ENCODE assay signal across 13 cellular contexts in the genomic region with DNA sequence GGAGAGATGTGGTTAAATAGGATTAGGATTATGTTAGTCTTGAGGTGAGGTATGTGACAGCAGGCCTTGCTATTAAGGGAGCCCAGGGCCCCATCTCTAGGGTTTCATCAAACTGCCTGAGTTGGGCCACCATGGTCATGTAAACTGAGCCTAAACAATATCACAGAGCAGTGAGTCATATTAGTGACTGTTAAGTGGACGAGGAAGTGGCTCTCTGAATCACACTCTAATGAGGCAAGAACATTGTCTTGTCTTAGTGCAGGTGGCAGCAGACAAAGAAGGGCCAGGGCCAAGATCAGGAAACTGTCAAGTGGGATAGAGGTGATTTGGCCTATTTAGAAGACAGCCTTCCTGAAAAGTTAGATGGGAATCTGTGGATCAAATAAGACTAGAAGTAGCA. TPM values are rescaled to one million over a fixed set of nuclear protein-coding genes. Genes with fewer than 3 reads are reported as not detected.
DNase-seq lines count a peak whose midpoint lies in the region; ATAC-seq, FAIRE-seq and TF ChIP-seq lines count a peak whose summit lies in the region.
"Had no signal": no experiment of that assay in that cellular context is flagged by ENCODE, and none has a peak within 500 bp of the region (broad histone marks: within the 10 kb centered on the region; RNA-seq: fewer than 3 reads in every experiment).

No MANE protein-coding gene starts in this region.

- no peaks in the 10 kb centered on the region for H3K36me3 Mint-ChIP-seq in activated T-cell treated with anti-CD3 and anti-CD28 coated beads, Interleukin-2, amount 50 U/mL, for 24 hours (ENCODE audit: low read depth)

- no peak for TF ChIP-seq CTCF in NB4 (IDR thresholded peaks at IDR 0.05; ENCODE audit: low read depth, low read length)
- TF ChIP-seq CTCF in pancreas (IDR thresholded peaks at IDR 0.05), result no peak
- TF ChIP-seq CTCF in psoas muscle (IDR thresholded peaks at IDR 0.05), result no peak

- H3K4me3 ChIP-seq in GM23248 (no peak overlapping the region), NB4 (ENCODE audit: low read depth, low read length) (no peak overlapping the region), mesenchymal stem cell (ENCODE audit: insufficient read depth in 1 of 2, low read depth in 1 of 2, low read length in 2 of 2) (no peak overlapping the region), pancreas (no peak overlapping the region), psoas muscle (no peak overlapping the region)
- H3K4me3 ChIP-seq: SJCRH30, skin epidermis had no signal

- intact Hi-C loops in pancreas (cut with DNase I), result no loop called here
- intact Hi-C loops in psoas muscle (cut with DNase I), result no loop called here

- H3K9me3 Mint-ChIP-seq in activated T-cell treated with anti-CD3 and anti-CD28 coated beads, Interleukin-2, amount 50 U/mL, for 24 hours, result no peaks in the 10 kb centered on the region

- H3K27ac ChIP-seq in GM23248 (no peak overlapping the region), mesenchymal stem cell (ENCODE audit: low read length, poor library complexity, severe bottlenecking) (no peak overlapping the region), pancreas (no peak overlapping the region), psoas muscle (no peak overlapping the region)
- H3K27ac ChIP-seq: SJCRH30, skin epidermis had no signal

- 10 to 11% methylated on average over 1 of the region's 1 CpG for WGBS in GM23248 (ENCODE audit: low coverage in 1 of 2, low lambda C conversion rate in 2 of 2, missing lambda C conversion rate in 2 of 2), 2 experiments
- WGBS in mesenchymal stem cell, result 4% methylated on average over 1 of the region's 1 CpG
- WGBS in pancreas, 2 donors, result 63 to 79% methylated on average over 1 of the region's 1 CpG
- whole genome bisulfite sequencing in psoas muscle, 3 donors, result 27 to 50% (median 39%) methylated on average over 1 of the region's 1 CpG

- H2BK15ac ChIP-seq in mesenchymal stem cell (ENCODE audit: low read depth, poor library complexity, severe bottlenecking), result no peak overlapping the region

- no peak overlapping the region for H3K4me3 Mint-ChIP-seq in activated T-cell treated with anti-CD3 and anti-CD28 coated beads, Interleukin-2, amount 50 U/mL, for 24 hours
- H3K4me3 Mint-ChIP-seq: activated naive CD8-positive, alpha-beta T cell had no signal

- no peaks in the 10 kb centered on the region for H3K9me3 ChIP-seq in GM23248 (ENCODE audit: low read depth)
- no peaks in the 10 kb centered on the region for H3K9me3 ChIP-seq in mesenchymal stem cell (ENCODE audit: control insufficient read depth, low read length)
- no peaks in the 10 kb centered on the region for H3K9me3 ChIP-seq in pancreas
- H3K9me3 ChIP-seq in psoas muscle, result no peaks in the 10 kb centered on the region
- H3K9me3 ChIP-seq: SJCRH30 had no signal

- TF ChIP-seq POLR2A in NB4 (IDR thresholded peaks at IDR 0.05; ENCODE audit: extremely low read depth, insufficient read length), result no peak

- H4K91ac ChIP-seq in mesenchymal stem cell (ENCODE audit: low read length), result no peak overlapping the region

- in situ Hi-C loops in GM23248 (cut with MboI), result no loop called here

- peak; percentile 65 for DNase-seq in GM23248
- DNase-seq in NB4 (ENCODE audit: low read depth), result peak; percentile 87
- peak; percentile 29 for DNase-seq in amniotic epithelial cell (ENCODE audit: low read depth)
- peak; percentile 54 for DNase-seq in mesenchymal stem cell
- no peak for DNase-seq in pancreas
- no peak for DNase-seq in activated T-cell treated with anti-CD3 and anti-CD28 coated beads, Interleukin-2, amount 50 U/mL, for 24 hours
- no peak for DNase-seq in psoas muscle
- DNase-seq in amygdala (lab: John Stamatoyannopoulos, UW), result no peak
- DNase-seq: effector CD8-positive, alpha-beta T cell; NCI-H2107; SJCRH30 had no signal

- no peak for FAIRE-seq in pancreas (lab: Jason Lieb, UNC)

- H3K27ac Mint-ChIP-seq in activated T-cell treated with anti-CD3 and anti-CD28 coated beads, Interleukin-2, amount 50 U/mL, for 24 hours, result no peak overlapping the region
- H3K27ac Mint-ChIP-seq: activated naive CD8-positive, alpha-beta T cell had no signal

- H4K8ac ChIP-seq in mesenchymal stem cell (ENCODE audit: low read length), result no peak overlapping the region

- H2BK120ac ChIP-seq in mesenchymal stem cell (ENCODE audit: low read depth, low read length), result no peak overlapping the region

- no peaks in the 10 kb centered on the region for H3K36me3 ChIP-seq in GM23248 (ENCODE audit: low read depth)
- no peaks in the 10 kb centered on the region for H3K36me3 ChIP-seq in mesenchymal stem cell (ENCODE audit: control insufficient read depth in 1 of 2, insufficient read depth in 2 of 2, low read depth in 1 of 2, low read length in 2 of 2)
- H3K36me3 ChIP-seq in pancreas, result no peaks in the 10 kb centered on the region
- no peaks in the 10 kb centered on the region for H3K36me3 ChIP-seq in psoas muscle (ENCODE audit: insufficient read depth in 1 of 2, low read depth in 1 of 2)
- H3K36me3 ChIP-seq: SJCRH30 had no signal

- no peaks in the 10 kb centered on the region for H4K20me1 ChIP-seq in GM23248 (ENCODE audit: insufficient read depth)

- no peak overlapping the region for H3K14ac ChIP-seq in mesenchymal stem cell (ENCODE audit: low read length in 2 of 2)

- no peak overlapping the region for H2BK12ac ChIP-seq in mesenchymal stem cell (ENCODE audit: low read length in 2 of 2)

- H2BK5ac ChIP-seq in mesenchymal stem cell (ENCODE audit: low read depth, low read length, poor library complexity, severe bottlenecking), result no peak overlapping the region

- no peaks in the 10 kb centered on the region for H3K4me1 Mint-ChIP-seq in activated T-cell treated with anti-CD3 and anti-CD28 coated beads, Interleukin-2, amount 50 U/mL, for 24 hours (ENCODE audit: low read depth)

- H3K23ac ChIP-seq in mesenchymal stem cell (ENCODE audit: low read length in 2 of 2), result no peak overlapping the region

- no peak overlapping the region for H3K4me2 ChIP-seq in GM23248 (ENCODE audit: unreplicated experiment)
- no peak overlapping the region for H3K4me2 ChIP-seq in mesenchymal stem cell (ENCODE audit: low read length, poor library complexity, severe bottlenecking)

- no peaks in the 10 kb centered on the region for H3K27me3 ChIP-seq in GM23248 (replicated peaks; ENCODE audit: insufficient read depth)
- H3K27me3 ChIP-seq in mesenchymal stem cell (ENCODE audit: control insufficient read depth in 1 of 2, insufficient read depth in 1 of 2, low read length in 2 of 2), result no peaks in the 10 kb centered on the region
- no peaks in the 10 kb centered on the region for H3K27me3 ChIP-seq in pancreas
- H3K27me3 ChIP-seq in psoas muscle (ENCODE audit: insufficient read depth in 3 of 3, low read length in 2 of 3), result no peaks in the 10 kb centered on the region
- H3K27me3 ChIP-seq: SJCRH30 had no signal

- H3K79me1 ChIP-seq in mesenchymal stem cell (replicated peaks; ENCODE audit: low read length, poor library complexity, severe bottlenecking), result no peaks in the 10 kb centered on the region

- H2AFZ ChIP-seq in GM23248, result no peak overlapping the region
- H2AFZ ChIP-seq in mesenchymal stem cell (ENCODE audit: low read depth, low read length), result no peak overlapping the region

- peaks cover 28% of the 10 kb centered on the region for H3K4me1 ChIP-seq in GM23248 (ENCODE audit: insufficient read depth)
- peaks cover 2% of the 10 kb centered on the region for H3K4me1 ChIP-seq in mesenchymal stem cell (ENCODE audit: control insufficient read depth, insufficient read depth, low read depth, low read length)
- H3K4me1 ChIP-seq in pancreas, result no peaks in the 10 kb centered on the region
- no peaks in the 10 kb centered on the region for H3K4me1 ChIP-seq in psoas muscle
- H3K4me1 ChIP-seq: SJCRH30 had no signal

- H3K79me2 ChIP-seq in GM23248 (ENCODE audit: insufficient read depth), result no peaks in the 10 kb centered on the region

- H3F3A ChIP-seq in GM23248 (ENCODE audit: insufficient read depth), result peaks cover 12% of the 10 kb centered on the region

- H3K27me3 Mint-ChIP-seq in activated T-cell treated with anti-CD3 and anti-CD28 coated beads, Interleukin-2, amount 50 U/mL, for 24 hours, result no peaks in the 10 kb centered on the region
- H3K27me3 Mint-ChIP-seq: activated naive CD8-positive, alpha-beta T cell had no signal

- H3K9ac ChIP-seq in GM23248 (no peak overlapping the region), mesenchymal stem cell (ENCODE audit: low read length) (no peak overlapping the region)

- no peak overlapping the region for H3K4ac ChIP-seq in mesenchymal stem cell (ENCODE audit: low read depth in 1 of 2, low read length in 2 of 2)

- ATAC-seq in pancreas, result no peak
- ATAC-seq in psoas muscle, result no peak

- no peak overlapping the region for H3K18ac ChIP-seq in mesenchymal stem cell (ENCODE audit: low read depth in 1 of 2, low read length in 2 of 2)

- no peak overlapping the region for H2AK5ac ChIP-seq in mesenchymal stem cell (ENCODE audit: low read length, severe bottlenecking)

- no peaks in the 10 kb centered on the region for H3K9me2 ChIP-seq in GM23248 (ENCODE audit: insufficient read depth)

RNA-seq across cellular contexts. Expression of gene ENPP3, which starts 23.1 kb away (rescaled TPM):
- total RNA-seq in GM23248 (2014; rRNA removed; shearing (Covaris generic)), result not detected in 2 replicates
- polyA plus RNA-seq in GM23248 (2016; fragmentation: Nextera tagmentation; extraction: Ambion mirVana), result not detected in 2 replicates
- polyA plus RNA-seq in mesenchymal stem cell (2013, experiment 1 of 2), result 0.06 TPM
- not detected for polyA plus RNA-seq in mesenchymal stem cell (2013, experiment 2 of 2)
- under 1 TPM in 3 of 6 donors, not detected in 3; 0.09 to 0.38 (median 0.13) TPM for total RNA-seq in pancreas
- polyA plus RNA-seq in pancreas, result under 1 TPM; 0.07 to 0.23 TPM
- total RNA-seq in psoas muscle, result under 1 TPM in 3 of 4 donors, not detected in 1; 0.11 to 0.34 (median 0.15) TPM
- under 1 TPM; 0.04 to 0.17 (median 0.10) TPM for polyA plus RNA-seq in psoas muscle

RNA-seq across cellular contexts. Expression of gene MED23, which starts 32.2 kb away (rescaled TPM):
- total RNA-seq in GM23248 (2014; rRNA removed; shearing (Covaris generic)), result 35.7 and 39.3 TPM in 2 replicates
- polyA plus RNA-seq in GM23248 (2016; fragmentation: Nextera tagmentation; extraction: Ambion mirVana), result 15.1 and 16.9 TPM in 2 replicates
- 14.4 TPM for polyA plus RNA-seq in mesenchymal stem cell (2013, experiment 1 of 2)
- polyA plus RNA-seq in mesenchymal stem cell (2013, experiment 2 of 2), result 14.6 TPM
- 10 to 100 TPM in 5 of 6 donors, 1 to 10 TPM in 1; 9.7 to 22.8 (median 13.2) TPM for total RNA-seq in pancreas
- 10 to 100 TPM; 11.0 to 17.7 TPM for polyA plus RNA-seq in pancreas
- 10 to 100 TPM in 1 of 4 donors, 1 to 10 TPM in 3; 7.9 to 11.2 (median 9.1) TPM for total RNA-seq in psoas muscle
- 1 to 10 TPM; 4.2 to 8.0 (median 4.3) TPM for polyA plus RNA-seq in psoas muscle

RNA-seq across cellular contexts. Expression of gene OR2A4, which starts 41.0 kb away (rescaled TPM):
- total RNA-seq in GM23248 (2014; rRNA removed; shearing (Covaris generic)), result not detected in 2 replicates
- not detected in 2 replicates for polyA plus RNA-seq in GM23248 (2016; fragmentation: Nextera tagmentation; extraction: Ambion mirVana)
- polyA plus RNA-seq in mesenchymal stem cell (2013, experiment 1 of 2), result not detected
- polyA plus RNA-seq in mesenchymal stem cell (2013, experiment 2 of 2), result not detected
- not detected for total RNA-seq in pancreas
- polyA plus RNA-seq in pancreas, result under 1 TPM in 1 of 2 donors, not detected in 1; 0.46 TPM
- total RNA-seq in psoas muscle, result under 1 TPM in 1 of 4 donors, not detected in 3; 0.21 TPM
- not detected for polyA plus RNA-seq in psoas muscle
- total RNA-seq: SJCRH30 had no signal

RNA-seq across cellular contexts. Expression of gene CTAGE9, which starts 50.6 kb away (rescaled TPM):
- not detected in 2 replicates for total RNA-seq in GM23248 (2014; rRNA removed; shearing (Covaris generic))
- not detected in 2 replicates for polyA plus RNA-seq in GM23248 (2016; fragmentation: Nextera tagmentation; extraction: Ambion mirVana)
- polyA plus RNA-seq in mesenchymal stem cell (2013, experiment 1 of 2), result not detected
- not detected for polyA plus RNA-seq in mesenchymal stem cell (2013, experiment 2 of 2)
- not detected for total RNA-seq in pancreas
- not detected for polyA plus RNA-seq in pancreas
- not detected for total RNA-seq in psoas muscle
- polyA plus RNA-seq in psoas muscle, result not detected
- total RNA-seq: SJCRH30 had no signal

Comparison
In these comparisons a context has a peak if more than half of its experiments do, and no peak if none do; other contexts are left out.
1. DNase-seq: peak in GM23248 (single experiment), NB4 (single experiment), amniotic epithelial cell (single experiment) and mesenchymal stem cell (single experiment); none in pancreas (0 of 6), activated T-cell treated with anti-CD3 and anti-CD28 coated beads, Interleukin-2, amount 50 U/mL, for 24 hours (single experiment), psoas muscle (0 of 2) and amygdala (0 of 56).